ENCODE assay signal across 9 cellular contexts in the genomic region with DNA sequence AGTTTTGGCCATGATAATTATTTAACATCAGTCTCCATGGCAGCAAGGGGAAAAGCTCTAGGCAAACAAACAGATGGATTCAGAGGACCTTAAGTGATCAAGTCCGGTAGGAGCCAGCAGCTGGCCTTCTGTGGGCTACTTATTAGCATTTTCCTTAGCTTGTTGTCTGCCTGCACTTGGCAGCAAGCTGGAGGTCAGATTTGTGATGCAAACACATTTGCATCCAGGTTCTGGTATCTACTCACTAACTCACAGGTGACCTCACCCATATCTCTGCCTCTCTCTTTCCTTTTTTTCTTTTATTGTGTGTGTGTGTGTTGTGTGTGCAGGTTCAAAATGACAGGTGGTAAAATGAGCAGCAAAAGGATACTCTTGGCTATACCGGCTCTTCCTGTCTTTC. TPM values are rescaled to one million over a fixed set of nuclear protein-coding genes. Genes with fewer than 3 reads are reported as not detected.
DNase-seq lines count a peak whose midpoint lies in the region; ATAC-seq and TF ChIP-seq lines count a peak whose summit lies in the region.
"Had no signal": no experiment of that assay in that cellular context is flagged by ENCODE, and none has a peak within 500 bp of the region (broad histone marks: within the 10 kb centered on the region; RNA-seq: fewer than 3 reads in every experiment).

No MANE protein-coding gene starts in this region.

- H3K4me1 ChIP-seq in GM23248 (ENCODE audit: insufficient read depth) (peaks cover 10% of the 10 kb centered on the region), Panc1 (ENCODE audit: control insufficient read depth, insufficient read depth, low read length) (peaks cover 17% of the 10 kb centered on the region), gastroesophageal sphincter (peaks cover 0 to 35% (median 10%) of the 10 kb centered on the region in 3 donors)

- BruUV-seq in Panc1 (replicated peaks; lab: Mats Ljungman, UMichigan) = no TSS peak

- H3K4me3 ChIP-seq in GM23248 = no peak overlapping the region
- no peak overlapping the region for H3K4me3 ChIP-seq in Panc1 (ENCODE audit: low read depth in 2 of 2, low read length in 2 of 2)
- H3K4me3 ChIP-seq in gastroesophageal sphincter = no peak overlapping the region

- H3K27me3 ChIP-seq in GM23248 (replicated peaks; ENCODE audit: insufficient read depth) (no peaks in the 10 kb centered on the region), Panc1 (ENCODE audit: control insufficient read depth, insufficient read depth, low read length) (no peaks in the 10 kb centered on the region), gastroesophageal sphincter (no peaks in the 10 kb centered on the region)

- H3K36me3 ChIP-seq in GM23248 (ENCODE audit: low read depth) (no peaks in the 10 kb centered on the region), Panc1 (ENCODE audit: control insufficient read depth, insufficient read depth, low read length) (no peaks in the 10 kb centered on the region), gastroesophageal sphincter (no peaks in the 10 kb centered on the region)

- H3K9me2 ChIP-seq in GM23248 (ENCODE audit: insufficient read depth) = no peaks in the 10 kb centered on the region

- POLR2A ChIA-PET in Panc1 (lab: Charles Lee) = no interaction called here

- ATAC-seq in Panc1 (peak; percentile 69), gastroesophageal sphincter (no peak), sciatic nerve (peak; percentile 64), GM21576 (IDR thresholded peaks at IDR 0.05; ENCODE audit: unreplicated experiment) (no peak)

- H3K79me2 ChIP-seq in GM23248 (ENCODE audit: insufficient read depth) = no peaks in the 10 kb centered on the region

- no peak for TF ChIP-seq EP300 in gastroesophageal sphincter (IDR thresholded peaks at IDR 0.05)

- H4K20me1 ChIP-seq in GM23248 (ENCODE audit: insufficient read depth) = no peaks in the 10 kb centered on the region

- no peaks in the 10 kb centered on the region for H3K36me3 Mint-ChIP-seq in activated naive CD4-positive, alpha-beta T cell treated with anti-CD3 and anti-CD28 coated beads for 36 hours (ENCODE audit: low read depth)

- no peak overlapping the region for H3K27ac ChIP-seq in GM23248
- peak overlapping the region; percentile 23; the same call in 1 of the 2 replicates for H3K27ac ChIP-seq in Panc1 (ENCODE audit: low read length)
- peak overlapping the region; percentile 34 to 68 (median 56) for H3K27ac ChIP-seq in gastroesophageal sphincter

- H3K27ac Mint-ChIP-seq in activated naive CD4-positive, alpha-beta T cell treated with anti-CD3 and anti-CD28 coated beads for 36 hours = no peak overlapping the region

- no peaks in the 10 kb centered on the region for H3K27me3 Mint-ChIP-seq in activated naive CD4-positive, alpha-beta T cell treated with anti-CD3 and anti-CD28 coated beads for 36 hours (ENCODE audit: low read depth)

- TF ChIP-seq CTCF in Panc1 (IDR thresholded peaks at IDR 0.05) (no peak), gastroesophageal sphincter (IDR thresholded peaks at IDR 0.05) (no peak)

- H3K9me3 ChIP-seq in GM23248 (ENCODE audit: low read depth) (no peaks in the 10 kb centered on the region), Panc1 (ENCODE audit: control insufficient read depth, insufficient read depth, low read depth, low read length) (no peaks in the 10 kb centered on the region), gastroesophageal sphincter (no peaks in the 10 kb centered on the region)

- H3K9ac ChIP-seq in GM23248 = no peak overlapping the region

- CTCF ChIA-PET in Panc1 (lab: Charles Lee) = no interaction called here
- CTCF ChIA-PET in activated naive CD4-positive, alpha-beta T cell treated with anti-CD3 and anti-CD28 coated beads for 36 hours (lab: Charles Lee) = no interaction called here

- no peak for TF ChIP-seq POLR2A in gastroesophageal sphincter (IDR thresholded peaks at IDR 0.05)

- WGBS in GM23248 (ENCODE audit: low coverage in 1 of 2, low lambda C conversion rate in 2 of 2, missing lambda C conversion rate in 2 of 2), 2 experiments = 34 to 40% methylated on average over 2 of the region's 2 CpGs
- WGBS in gastroesophageal sphincter (ENCODE audit: low coverage in 1 of 2), 2 donors = 10 to 23% methylated on average over 2 of the region's 2 CpGs

- peak overlapping the region; percentile 37 for H3K4me2 ChIP-seq in GM23248 (ENCODE audit: unreplicated experiment)

- DNase-seq in GM23248 (peak; percentile 19), Panc1 (ENCODE audit: low read depth, low spot score) (no peak), sciatic nerve (ENCODE audit: low spot score) (no peak), mesenteric fat pad (ENCODE audit: low spot score) (no peak)
- no peak for DNase-seq in activated effector memory CD4-positive, alpha-beta T cell treated with Interleukin-2 at 50 U/mL for 16 hours
- no peak for DNase-seq in activated naive CD4-positive, alpha-beta T cell treated with anti-CD3 and anti-CD28 coated beads for 36 hours
- DNase-seq: activated naive CD4-positive, alpha-beta T cell treated with anti-CD3 and anti-CD28 coated beads, Interleukin-2, amount 50 U/mL, for 16 hours had no signal

- no peak overlapping the region for H3K4me3 Mint-ChIP-seq in activated naive CD4-positive, alpha-beta T cell treated with anti-CD3 and anti-CD28 coated beads for 36 hours

- no peaks in the 10 kb centered on the region for H3K4me1 Mint-ChIP-seq in activated naive CD4-positive, alpha-beta T cell treated with anti-CD3 and anti-CD28 coated beads for 36 hours (ENCODE audit: low read depth)

- H2AFZ ChIP-seq in GM23248 = 0 out of 2 replicates have a peak overlapping the region, but pooled peaks have one; percentile 15

- H3F3A ChIP-seq in GM23248 (ENCODE audit: insufficient read depth) = peaks cover 8% of the 10 kb centered on the region; the same call in 1 of the 2 replicates

- H3K9me3 Mint-ChIP-seq in activated naive CD4-positive, alpha-beta T cell treated with anti-CD3 and anti-CD28 coated beads for 36 hours = peaks cover 3% of the 10 kb centered on the region

- intact Hi-C loops in Panc1 (cut with micrococcal nuclease; ENCODE audit: unreplicated experiment) (no loop called here), sciatic nerve (cut with DNase I) (no loop called here)
- intact Hi-C loops in activated naive CD4-positive, alpha-beta T cell treated with anti-CD3 and anti-CD28 coated beads for 36 hours (cut with micrococcal nuclease) = no loop called here

- in situ Hi-C loops in GM23248 (cut with MboI) = no loop called here
- in situ Hi-C loops in Panc1 (cut with HindIII; ENCODE audit: low pct_unique_long_range_greater_than_20kb, low sequenced_read_pairs) = no loop called here

RNA-seq across cellular contexts. Expression of a gene that starts 32.3 kb away (rescaled TPM):
- total RNA-seq in GM23248 (2014; rRNA removed; shearing (Covaris generic)) = 2.3 and 2.7 TPM in 2 replicates
- 0.68 and 0.74 TPM in 2 replicates for polyA plus RNA-seq in GM23248 (2016; fragmentation: Nextera tagmentation; extraction: Ambion mirVana)
- total RNA-seq in Panc1 (2021; ENCODE audit: unreplicated experiment) (7.1 TPM), gastroesophageal sphincter (10 to 100 TPM in 2 of 4 donors, 1 to 10 TPM in 2; 6.3 to 29.1 (median 9.9) TPM), sciatic nerve (120 TPM), mesenteric fat pad (20.7 TPM)
- polyA plus RNA-seq in Panc1 (2012; ENCODE audit: insufficient read length) = 4.4 TPM
- not detected for total RNA-seq in activated naive CD4-positive, alpha-beta T cell treated with anti-CD3 and anti-CD28 coated beads for 36 hours

Comparison
In these comparisons a context has a peak if more than half of its experiments do, and no peak if none do; other contexts are left out.
1. ATAC-seq: peak in Panc1 (single experiment) and sciatic nerve (single experiment); none in gastroesophageal sphincter (single experiment) and GM21576 (single experiment).